In genomic region chr9:96048954-96049831, GRCh38 we compare ENCODE assay signal across 10 cellular contexts.
DNase-seq lines count a peak whose midpoint lies in the region; ATAC-seq and TF ChIP-seq lines count a peak whose summit lies in the region.
"Had no signal": no experiment of that assay in that cellular context is flagged by ENCODE, and none has a peak within 500 bp of the region (broad histone marks: within the 10 kb centered on the region; RNA-seq: fewer than 3 reads in every experiment).

No MANE protein-coding gene starts in this region.

- TF ChIP-seq CTCF in breast epithelium (IDR thresholded peaks at IDR 0.05) (no peak), MCF 10A (IDR thresholded peaks at IDR 0.05; ENCODE audit: unreplicated experiment) (no peak), upper lobe of right lung (IDR thresholded peaks at IDR 0.05) (no peak)

- H3K27ac Mint-ChIP-seq in MCF 10A (ENCODE audit: low read depth, unreplicated experiment): no peak overlapping the region

- H3K4me3 Mint-ChIP-seq in MCF 10A (ENCODE audit: unreplicated experiment): no peak overlapping the region
- H3K4me3 Mint-ChIP-seq: T-helper 17 cell had no signal

- H3K36me3 Mint-ChIP-seq in MCF 10A (ENCODE audit: insufficient read depth, unreplicated experiment): peaks cover 6% of the 10 kb centered on the region

- CTCF ChIA-PET in MCF 10A (lab: Yijun Ruan, JAX): interaction anchor here (0.5 kb wide), 1 partner anchor 105 kb away, joined by 3 read pairs; no protein-coding TSS in a partner anchor

- no peaks in the 10 kb centered on the region for H3K9me3 Mint-ChIP-seq in MCF 10A (ENCODE audit: unreplicated experiment)

- H3K27ac ChIP-seq in breast epithelium: peak overlapping the region; percentile 74 to 83
- no peak overlapping the region for H3K27ac ChIP-seq in upper lobe of right lung

- H3K36me3 ChIP-seq in breast epithelium (no peaks in the 10 kb centered on the region), upper lobe of right lung (no peaks in the 10 kb centered on the region)
- H3K36me3 ChIP-seq: MG63 had no signal

- peak overlapping the region in 2 of 3 donors; percentile 34 to 48 for H3K4me3 ChIP-seq in breast epithelium
- no peak overlapping the region for H3K4me3 ChIP-seq in upper lobe of right lung
- H3K4me3 ChIP-seq: MG63 had no signal

- ATAC-seq in upper lobe of right lung (peak; percentile 37), HG02870 (IDR thresholded peaks at IDR 0.05; ENCODE audit: unreplicated experiment) (no peak), HG03378 (IDR thresholded peaks at IDR 0.05; ENCODE audit: unreplicated experiment) (no peak)
- ATAC-seq: T-helper 17 cell had no signal

- DNase-seq in breast epithelium (ENCODE audit: low spot score in 2 of 2) (peak in 1 of 2 donors; percentile 27), MCF 10A (ENCODE audit: unreplicated experiment) (no peak), inferior parietal cortex (ENCODE audit: extremely low spot score) (peak; percentile 66), posterior cingulate gyrus (peak; percentile 70 to 96 (median 84)), upper lobe of right lung (no peak)
- DNase-seq in activated CD4-positive, alpha-beta T cell treated with anti-CD3 and anti-CD28 coated beads for 4 hours: no peak
- DNase-seq: MG63, T-helper 17 cell had no signal

- no peak for TF ChIP-seq POLR2A in breast epithelium (IDR thresholded peaks at IDR 0.05)

- H3K4me1 Mint-ChIP-seq in MCF 10A (ENCODE audit: insufficient read depth, unreplicated experiment): no peaks in the 10 kb centered on the region
- H3K4me1 Mint-ChIP-seq: T-helper 17 cell had no signal

- intact Hi-C loops in breast epithelium (cut with DNase I; ENCODE audit: low total_unique reads) (loop anchor here (10.0 kb wide), 1 partner anchor 1294 kb away; no protein-coding TSS in a partner anchor), MCF 10A (cut with micrococcal nuclease) (no loop called here), posterior cingulate gyrus (cut with DNase I) (loop anchor here (10.0 kb wide), 1 partner anchor 166 kb away; no protein-coding TSS in a partner anchor), upper lobe of right lung (cut with DNase I) (no loop called here)

- BruUV-seq in MCF 10A (replicated peaks; lab: Mats Ljungman, UMichigan): no TSS peak

- H3K27me3 Mint-ChIP-seq in MCF 10A (ENCODE audit: insufficient read depth, unreplicated experiment): peaks cover 22% of the 10 kb centered on the region

- H3K4me1 ChIP-seq in breast epithelium: no peaks in the 10 kb centered on the region
- H3K4me1 ChIP-seq in upper lobe of right lung: no peaks in the 10 kb centered on the region

- POLR2A ChIA-PET in MCF 10A (lab: Yijun Ruan, JAX): no interaction called here

- H3K9me3 ChIP-seq in breast epithelium (no peaks in the 10 kb centered on the region), upper lobe of right lung (no peaks in the 10 kb centered on the region)
- H3K9me3 ChIP-seq: MG63 had no signal

- H3K27me3 ChIP-seq in breast epithelium (no peaks in the 10 kb centered on the region), upper lobe of right lung (no peaks in the 10 kb centered on the region)
- H3K27me3 ChIP-seq: MG63 had no signal

Comparison
In these comparisons a context has a peak if more than half of its experiments do, and no peak if none do; other contexts are left out.
1. intact Hi-C loops: an anchor here in breast epithelium (10.0 kb wide) and posterior cingulate gyrus (10.0 kb wide); none called in MCF 10A and upper lobe of right lung.
2. DNase-seq: peak in inferior parietal cortex (single experiment) and posterior cingulate gyrus (10 of 10); none in MCF 10A (single experiment), upper lobe of right lung (single experiment) and activated CD4-positive, alpha-beta T cell treated with anti-CD3 and anti-CD28 coated beads for 4 hours (0 of 2).